ENCODE assay signal across 15 cellular contexts in the genomic region with DNA sequence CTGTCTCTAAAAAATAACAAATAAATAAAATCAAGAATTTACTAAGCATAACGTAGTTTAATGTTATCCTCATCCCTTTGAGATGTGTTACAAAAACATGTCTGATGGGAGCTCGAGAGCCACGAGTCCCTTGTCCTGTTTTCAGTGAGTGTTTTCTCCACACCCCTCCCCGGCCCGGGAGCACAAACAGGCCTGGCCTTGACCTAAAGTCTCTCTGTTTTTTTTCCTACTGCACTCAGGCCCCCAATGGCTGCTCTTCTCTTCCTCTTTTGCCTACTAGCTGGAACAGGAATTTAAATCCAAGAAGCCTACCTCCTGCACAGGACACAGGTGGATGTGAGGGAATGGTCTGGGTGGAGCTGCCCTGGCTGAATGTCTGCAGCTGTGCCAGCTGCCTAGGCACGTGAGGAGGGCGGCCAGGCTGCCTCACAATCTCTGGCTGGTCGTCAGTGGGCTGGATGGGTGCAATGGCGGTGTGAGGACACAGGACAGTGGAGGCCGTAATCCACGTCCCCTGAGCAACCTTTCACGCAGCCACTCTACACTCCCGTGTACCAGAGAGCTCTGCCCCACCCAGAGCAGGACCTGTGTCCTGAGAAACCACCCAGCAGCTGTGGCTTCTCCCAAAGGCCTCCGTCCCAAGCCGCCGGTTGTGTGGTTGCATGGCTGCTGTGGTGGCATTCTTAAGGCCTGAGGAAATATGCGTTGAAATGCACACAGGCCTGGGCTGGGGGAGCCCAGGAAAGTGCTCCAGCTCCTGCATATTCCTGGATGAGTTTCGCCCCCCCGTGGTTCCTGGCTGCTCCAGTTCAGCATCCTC.
"Had no signal": no experiment of that assay in that cellular context is flagged by ENCODE, and none has a peak within 500 bp of the region (broad histone marks: within the 10 kb centered on the region; RNA-seq: fewer than 3 reads in every experiment).

No MANE protein-coding gene starts in this region.

- H3K27me3 ChIP-seq: adrenal gland, colonic mucosa, thyroid gland, uterus had no signal

- DNase-seq: activated CD4-positive, alpha-beta memory T cell treated with anti-CD3 and anti-CD28 coated beads, Interleukin-2, amount 10 ng/mL, durations not matched to agents 7 days and 5 days; activated effector memory CD4-positive, alpha-beta T cell treated with anti-CD3 and anti-CD28 coated beads, Interleukin-2, amount 50 U/mL, for 16 hours; activated T-cell treated with anti-CD3 and anti-CD28 coated beads, Interleukin-2, amount 50 U/mL, for 4 hours; adrenal gland; caudate nucleus; colonic mucosa; hypothalamus; kidney; mesendoderm; occipital lobe; sigmoid colon; uterus had no signal

- H3K4me3 ChIP-seq: adrenal gland, colonic mucosa, sigmoid colon, thyroid gland, uterus had no signal

- H3K4me1 ChIP-seq: adrenal gland, colonic mucosa, sigmoid colon, uterus had no signal

- H3K36me3 ChIP-seq: adrenal gland, colonic mucosa, sigmoid colon, thyroid gland, uterus had no signal

- H3K9me3 ChIP-seq: adrenal gland, colonic mucosa, sigmoid colon, thyroid gland, uterus had no signal

- H3K27ac ChIP-seq: adrenal gland, colonic mucosa, sigmoid colon, thyroid gland, uterus, VCaP had no signal

- ATAC-seq: activated T-cell treated with anti-CD3 and anti-CD28 coated beads, Interleukin-2, amount 50 U/mL, for 4 hours; esophagus mucosa had no signal
